8 cellular contexts compared by ENCODE assay signal in genomic region chr12:6554990-6555691, GRCh38. TPM values are rescaled to one million over a fixed set of nuclear protein-coding genes. Genes with fewer than 3 reads are reported as not detected.
DNase-seq lines count a peak whose midpoint lies in the region; ATAC-seq and TF ChIP-seq lines count a peak whose summit lies in the region.

No MANE protein-coding gene starts in this region.

- peak overlapping the region; percentile 77 for H3K4me3 ChIP-seq in iPS-11a (ENCODE audit: low read depth, low read length)

- no peak for TF ChIP-seq POLR2A in GM18505 (IDR thresholded peaks at IDR 0.05; ENCODE audit: borderline replicate concordance, extremely low read depth, insufficient read depth, insufficient read length)

- peak overlapping the region; percentile 17 for H3K27ac Mint-ChIP-seq in activated T-helper 2 cell treated with anti-CD3 and anti-CD28 coated beads, Interferon-gamma antibody, Interleukin-2, Interleukin-4, amounts not matched to agents 10 μg/mL and 5 μg/mL and 100 μg/mL, durations not matched to agents 14 hours and 24 hours and 36 hours
- H3K27ac Mint-ChIP-seq in stimulated activated effector memory CD8-positive, alpha-beta T cell treated with anti-CD3 and anti-CD28 coated beads, Interleukin-12 subunit alpha, Interleukin-12 subunit beta, amount 100 ng/mL, for 72 hours = peak overlapping the region; percentile 55

- DNase-seq in activated T-helper 2 cell treated with anti-CD3 and anti-CD28 coated beads, Interferon-gamma antibody, Interleukin-2, Interleukin-4, amounts not matched to agents 10 μg/mL and 5 μg/mL and 100 μg/mL, durations not matched to agents 14 hours and 24 hours and 36 hours (ENCODE audit: low spot score) = no peak
- no peak for DNase-seq in stimulated activated effector memory CD8-positive, alpha-beta T cell treated with anti-CD3 and anti-CD28 coated beads, Interleukin-12 subunit alpha, Interleukin-12 subunit beta, amount 100 ng/mL, for 72 hours (ENCODE audit: low spot score in 2 of 2)
- no peak for DNase-seq in NCI-H526 treated with DMSO at 0.1 percent for 48 hours (lab: John Stamatoyannopoulos, UW)
- DNase-seq in mesenteric fat pad (ENCODE audit: low spot score) = no peak
- DNase-seq in DMS114 treated with DMSO at 0.1 percent for 48 hours (lab: John Stamatoyannopoulos, UW; ENCODE audit: unreplicated experiment) = no peak

- no peaks in the 10 kb centered on the region for H3K9me3 Mint-ChIP-seq in activated T-helper 2 cell treated with anti-CD3 and anti-CD28 coated beads, Interferon-gamma antibody, Interleukin-2, Interleukin-4, amounts not matched to agents 10 μg/mL and 5 μg/mL and 100 μg/mL, durations not matched to agents 14 hours and 24 hours and 36 hours
- no peaks in the 10 kb centered on the region for H3K9me3 Mint-ChIP-seq in stimulated activated effector memory CD8-positive, alpha-beta T cell treated with anti-CD3 and anti-CD28 coated beads, Interleukin-12 subunit alpha, Interleukin-12 subunit beta, amount 100 ng/mL, for 72 hours

- peak; percentile 14 for ATAC-seq in GM18505 (IDR thresholded peaks at IDR 0.05; ENCODE audit: unreplicated experiment)
- ATAC-seq in HG02938 (IDR thresholded peaks at IDR 0.05; ENCODE audit: unreplicated experiment) = peak; percentile 11
- ATAC-seq in stimulated activated effector memory CD8-positive, alpha-beta T cell treated with anti-CD3 and anti-CD28 coated beads, Interleukin-12 subunit alpha, Interleukin-12 subunit beta, amount 100 ng/mL, for 72 hours = peak; percentile 17

- peaks cover 32% of the 10 kb centered on the region for H3K4me1 Mint-ChIP-seq in activated T-helper 2 cell treated with anti-CD3 and anti-CD28 coated beads, Interferon-gamma antibody, Interleukin-2, Interleukin-4, amounts not matched to agents 10 μg/mL and 5 μg/mL and 100 μg/mL, durations not matched to agents 14 hours and 24 hours and 36 hours (ENCODE audit: low read depth)
- peaks cover 48% of the 10 kb centered on the region for H3K4me1 Mint-ChIP-seq in stimulated activated effector memory CD8-positive, alpha-beta T cell treated with anti-CD3 and anti-CD28 coated beads, Interleukin-12 subunit alpha, Interleukin-12 subunit beta, amount 100 ng/mL, for 72 hours

- intact Hi-C loops in activated T-helper 2 cell treated with anti-CD3 and anti-CD28 coated beads, Interferon-gamma antibody, Interleukin-2, Interleukin-4, amounts not matched to agents 10 μg/mL and 5 μg/mL and 100 μg/mL, durations not matched to agents 14 hours and 24 hours and 36 hours (cut with micrococcal nuclease) = loop anchor here (5.0 kb wide), 1 partner anchor 133 kb away; no protein-coding TSS in a partner anchor

- no peaks in the 10 kb centered on the region for H3K27me3 Mint-ChIP-seq in activated T-helper 2 cell treated with anti-CD3 and anti-CD28 coated beads, Interferon-gamma antibody, Interleukin-2, Interleukin-4, amounts not matched to agents 10 μg/mL and 5 μg/mL and 100 μg/mL, durations not matched to agents 14 hours and 24 hours and 36 hours (ENCODE audit: low read depth)

- peak overlapping the region; percentile 90 for H3K4me3 Mint-ChIP-seq in activated T-helper 2 cell treated with anti-CD3 and anti-CD28 coated beads, Interferon-gamma antibody, Interleukin-2, Interleukin-4, amounts not matched to agents 10 μg/mL and 5 μg/mL and 100 μg/mL, durations not matched to agents 14 hours and 24 hours and 36 hours (ENCODE audit: low read depth)
- peak overlapping the region; percentile 84 for H3K4me3 Mint-ChIP-seq in stimulated activated effector memory CD8-positive, alpha-beta T cell treated with anti-CD3 and anti-CD28 coated beads, Interleukin-12 subunit alpha, Interleukin-12 subunit beta, amount 100 ng/mL, for 72 hours

- peaks cover 51% of the 10 kb centered on the region for H3K36me3 Mint-ChIP-seq in activated T-helper 2 cell treated with anti-CD3 and anti-CD28 coated beads, Interferon-gamma antibody, Interleukin-2, Interleukin-4, amounts not matched to agents 10 μg/mL and 5 μg/mL and 100 μg/mL, durations not matched to agents 14 hours and 24 hours and 36 hours (ENCODE audit: low read depth)
- peaks cover 61% of the 10 kb centered on the region for H3K36me3 Mint-ChIP-seq in stimulated activated effector memory CD8-positive, alpha-beta T cell treated with anti-CD3 and anti-CD28 coated beads, Interleukin-12 subunit alpha, Interleukin-12 subunit beta, amount 100 ng/mL, for 72 hours

RNA-seq across cellular contexts. Expression of gene IFFO1, which starts 0.7 kb away (rescaled TPM):
- 15.5 and 16.6 TPM in 2 replicates for total RNA-seq in activated T-helper 2 cell treated with anti-CD3 and anti-CD28 coated beads, Interferon-gamma antibody, Interleukin-2, Interleukin-4, amounts not matched to agents 10 μg/mL and 5 μg/mL and 100 μg/mL, durations not matched to agents 14 hours and 24 hours and 36 hours
- 22.5 TPM for total RNA-seq in mesenteric fat pad

RNA-seq across cellular contexts. Expression of gene NOP2, which starts 12.9 kb away (rescaled TPM):
- 146 and 157 TPM in 2 replicates for total RNA-seq in activated T-helper 2 cell treated with anti-CD3 and anti-CD28 coated beads, Interferon-gamma antibody, Interleukin-2, Interleukin-4, amounts not matched to agents 10 μg/mL and 5 μg/mL and 100 μg/mL, durations not matched to agents 14 hours and 24 hours and 36 hours
- 56.0 TPM for total RNA-seq in mesenteric fat pad

RNA-seq across cellular contexts. Expression of gene GAPDH, which starts 20.8 kb away (rescaled TPM):
- 4,713 and 4,805 TPM in 2 replicates for total RNA-seq in activated T-helper 2 cell treated with anti-CD3 and anti-CD28 coated beads, Interferon-gamma antibody, Interleukin-2, Interleukin-4, amounts not matched to agents 10 μg/mL and 5 μg/mL and 100 μg/mL, durations not matched to agents 14 hours and 24 hours and 36 hours
- 1,402 TPM for total RNA-seq in mesenteric fat pad

RNA-seq across cellular contexts. Expression of gene CHD4, which starts 52.0 kb away (rescaled TPM):
- 343 and 351 TPM in 2 replicates for total RNA-seq in activated T-helper 2 cell treated with anti-CD3 and anti-CD28 coated beads, Interferon-gamma antibody, Interleukin-2, Interleukin-4, amounts not matched to agents 10 μg/mL and 5 μg/mL and 100 μg/mL, durations not matched to agents 14 hours and 24 hours and 36 hours
- total RNA-seq in mesenteric fat pad = 218 TPM
